16 cellular contexts compared by ENCODE assay signal in genomic region chr1:201490708-201491131, GRCh38. TPM values are rescaled to one million over a fixed set of nuclear protein-coding genes. Genes with fewer than 3 reads are reported as not detected.
DNase-seq lines count a peak whose midpoint lies in the region; ATAC-seq and TF ChIP-seq lines count a peak whose summit lies in the region.
"Had no signal": no experiment of that assay in that cellular context is flagged by ENCODE, and none has a peak within 500 bp of the region (broad histone marks: within the 10 kb centered on the region; RNA-seq: fewer than 3 reads in every experiment).

No MANE protein-coding gene starts in this region.

- no peak for TF ChIP-seq CTCF in left lung (IDR thresholded peaks at IDR 0.05)
- TF ChIP-seq CTCF in tibial artery (IDR thresholded peaks at IDR 0.05): no peak

- intact Hi-C loops in left lung (cut with DNase I): no loop called here
- intact Hi-C loops in tibial artery (cut with DNase I; ENCODE audit: low total_unique reads): no loop called here

- ATAC-seq in left lung (no peak), GM19328 (IDR thresholded peaks at IDR 0.05; ENCODE audit: unreplicated experiment) (no peak), GM19395 (IDR thresholded peaks at IDR 0.05; ENCODE audit: unreplicated experiment) (no peak)
- ATAC-seq: pancreas had no signal

- peak; percentile 71 for DNase-seq in HCEC 1CT
- peak; percentile 50 for DNase-seq in amniotic epithelial cell (ENCODE audit: low read depth)
- DNase-seq in left lung: no peak
- DNase-seq in tibial artery: no peak
- no peak for DNase-seq in superior temporal gyrus (ENCODE audit: extremely low spot score)
- DNase-seq: activated CD8-positive, alpha-beta memory T cell treated with anti-CD3 and anti-CD28 coated beads for 24 hours; activated gamma-delta T cell; CD4-positive, CD25-positive, alpha-beta regulatory T cell; H9; MM.1S; NK-92 treated with Interleukin-12 subunit alpha and Interleukin-12 subunit beta, amount 100 ng/mL, for 24 hours; pancreas had no signal

- H3K27ac ChIP-seq in left lung (peak overlapping the region; percentile 39 to 68), tibial artery (peak overlapping the region; percentile 93 to 97)
- H3K27ac ChIP-seq: HL-60, pancreas, SJCRH30 had no signal

- H3K36me3 ChIP-seq in left lung (peaks cover 0 to 76% of the 10 kb centered on the region in 2 donors), tibial artery (peaks cover 77 to 93% (median 88%) of the 10 kb centered on the region in 3 donors)

- no peak overlapping the region for H3K4me3 ChIP-seq in left lung
- H3K4me3 ChIP-seq in tibial artery: no peak overlapping the region
- H3K4me3 ChIP-seq: pancreas, SJCRH30 had no signal

- no peaks in the 10 kb centered on the region for H3K27me3 ChIP-seq in left lung
- H3K27me3 ChIP-seq in tibial artery: no peaks in the 10 kb centered on the region
- H3K27me3 ChIP-seq: pancreas, SJCRH30 had no signal

- peaks cover 51 to 81% of the 10 kb centered on the region in 2 donors for H3K4me1 ChIP-seq in left lung
- peaks cover 8 to 100% (median 98%) of the 10 kb centered on the region in 4 donors for H3K4me1 ChIP-seq in tibial artery

- H3K9me3 ChIP-seq in left lung (no peaks in the 10 kb centered on the region), tibial artery (no peaks in the 10 kb centered on the region)
- H3K9me3 ChIP-seq: pancreas, SJCRH30 had no signal

RNA-seq across cellular contexts. Expression of gene CSRP1, which starts 16.2 kb away (rescaled TPM):
- 100 to 1,000 TPM; 216 to 235 TPM for total RNA-seq in left lung

RNA-seq across cellular contexts. Expression of gene PHLDA3, which starts 21.7 kb away (rescaled TPM):
- total RNA-seq in left lung: 10 to 100 TPM; 46.8 to 82.7 TPM

RNA-seq across cellular contexts. Expression of gene NAV1, which starts 48.2 kb away (rescaled TPM):
- 10 to 100 TPM; 37.9 to 41.5 TPM for total RNA-seq in left lung

Comparison
In these comparisons a context has a peak if more than half of its experiments do, and no peak if none do; other contexts are left out.
1. DNase-seq: peak in HCEC 1CT (single experiment) and amniotic epithelial cell (single experiment); none in left lung (0 of 2), tibial artery (0 of 2) and superior temporal gyrus (single experiment).